ENCODE assay signal across 8 cellular contexts in the genomic region with DNA sequence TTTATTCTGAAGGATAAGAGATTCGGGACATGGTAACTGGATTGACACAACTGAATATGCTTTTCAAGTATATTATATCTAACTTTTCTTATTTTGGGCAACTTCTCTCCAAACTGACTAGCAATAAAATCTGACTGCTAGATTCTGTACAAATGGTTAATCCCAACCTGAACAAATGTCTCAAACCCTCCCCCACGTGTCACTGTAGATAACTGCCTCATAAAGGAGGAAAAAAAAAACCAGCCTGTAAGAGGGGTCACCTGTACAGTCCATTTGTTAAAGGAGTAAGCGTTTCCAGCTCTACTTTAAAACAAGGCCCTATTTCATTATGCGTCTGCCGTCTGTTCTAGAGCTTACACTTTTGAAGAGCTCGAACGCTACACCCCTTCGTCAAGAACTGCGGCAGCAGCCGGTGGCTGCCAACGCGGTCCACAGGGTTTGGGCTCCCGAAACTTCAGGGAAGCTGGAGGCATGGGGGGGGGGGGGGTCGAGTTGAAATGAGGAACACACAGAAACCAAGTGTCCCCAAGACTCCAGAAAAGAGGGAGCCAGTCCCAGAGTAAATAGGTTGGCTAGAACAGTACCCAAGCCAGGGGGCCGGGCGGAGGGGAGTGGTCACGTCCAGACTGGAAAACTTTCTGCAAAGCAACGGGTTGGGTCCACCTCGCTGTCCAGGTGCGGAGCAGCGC. TPM values are rescaled to one million over a fixed set of nuclear protein-coding genes. Genes with fewer than 3 reads are reported as not detected.
A peak's percentile ranks its signal among the peaks of the same experiment; 100 is the strongest.
DNase-seq lines count a peak whose midpoint lies in the region; ATAC-seq and TF ChIP-seq lines count a peak whose summit lies in the region.

No MANE protein-coding gene starts in this region.

- H3K4me1 ChIP-seq in CD8-positive, alpha-beta T cell (ENCODE audit: insufficient read depth, low read length), result peaks cover 46% of the 10 kb centered on the region
- H3K4me1 ChIP-seq in muscle layer of colon (ENCODE audit: insufficient read depth, low read length), result peaks cover 21% of the 10 kb centered on the region

- CTCF ChIA-PET in CD8-positive, alpha-beta T cell (lab: Charles Lee), result interaction anchor here (1.1 kb wide), 1 partner anchor 34 kb away, joined by 4 read pairs; no protein-coding TSS in a partner anchor
- CTCF ChIA-PET in RWPE1 (lab: Yijun Ruan, JAX), result interaction anchor here (0.7 kb wide), 1 partner anchor 214 kb away, joined by 8 read pairs; no protein-coding TSS in a partner anchor

- H3K36me3 Mint-ChIP-seq in CD8-positive, alpha-beta T cell, result peaks cover 11% of the 10 kb centered on the region
- H3K36me3 Mint-ChIP-seq in endothelial cell (ENCODE audit: low read depth, unreplicated experiment), result peaks cover 3% of the 10 kb centered on the region

- intact Hi-C loops in CD8-positive, alpha-beta T cell (cut with DNase I, micrococcal nuclease), result loop anchor here (1.0 to 10.0 kb wide), 13 partner anchors 181 to 1448 kb away; a partner anchor contains a TSS

- H3K4me3 ChIP-seq in CD8-positive, alpha-beta T cell (ENCODE audit: low read depth, low read length), result peak overlapping the region; percentile 91
- H3K4me3 ChIP-seq in muscle layer of colon (ENCODE audit: low read depth in 1 of 2, low read length in 2 of 2), result peak overlapping the region; percentile 95 to 96

- peak overlapping the region; percentile 89 for H3K27ac Mint-ChIP-seq in CD8-positive, alpha-beta T cell
- H3K27ac Mint-ChIP-seq in endothelial cell (ENCODE audit: unreplicated experiment), result peak overlapping the region; percentile 57

- no peaks in the 10 kb centered on the region for H3K27me3 Mint-ChIP-seq in CD8-positive, alpha-beta T cell (ENCODE audit: low read depth)
- peaks cover 4% of the 10 kb centered on the region for H3K27me3 Mint-ChIP-seq in endothelial cell (ENCODE audit: unreplicated experiment)

- no peaks in the 10 kb centered on the region for H3K9me3 Mint-ChIP-seq in CD8-positive, alpha-beta T cell
- H3K9me3 Mint-ChIP-seq in endothelial cell (ENCODE audit: unreplicated experiment), result no peaks in the 10 kb centered on the region

- peak overlapping the region; percentile 60 for H3K9ac ChIP-seq in muscle layer of colon (ENCODE audit: low read length)

- no peaks in the 10 kb centered on the region for H3K9me3 ChIP-seq in CD8-positive, alpha-beta T cell (ENCODE audit: low read length)
- H3K9me3 ChIP-seq in muscle layer of colon (ENCODE audit: low read length), result no peaks in the 10 kb centered on the region

- H3K4me1 Mint-ChIP-seq in CD8-positive, alpha-beta T cell (ENCODE audit: low read depth), result peaks cover 66% of the 10 kb centered on the region
- H3K4me1 Mint-ChIP-seq in endothelial cell (ENCODE audit: unreplicated experiment), result peaks cover 36% of the 10 kb centered on the region

- no peaks in the 10 kb centered on the region for H3K27me3 ChIP-seq in CD8-positive, alpha-beta T cell (ENCODE audit: insufficient read depth, low read length)
- H3K27me3 ChIP-seq in muscle layer of colon (ENCODE audit: control insufficient read depth in 1 of 2, insufficient read depth in 2 of 2, low read length in 2 of 2), result no peaks in the 10 kb centered on the region

- POLR2A ChIA-PET in CD8-positive, alpha-beta T cell (lab: Charles Lee), result interaction anchor here (1.0 to 2.5 kb wide), 7 partner anchors 12 to 395 kb away, joined by 3 to 17 read pairs (median 4); a partner anchor contains a TSS
- POLR2A ChIA-PET in RWPE1 (lab: Yijun Ruan, JAX; ENCODE audit: low non-redundant PET), result interaction anchor here (0.6 kb wide), 1 partner anchor 349 kb away, joined by 8 read pairs; no protein-coding TSS in a partner anchor

- no peaks in the 10 kb centered on the region for H3K36me3 ChIP-seq in CD8-positive, alpha-beta T cell (ENCODE audit: insufficient read depth, low read length)
- H3K36me3 ChIP-seq in muscle layer of colon (ENCODE audit: insufficient read depth, low read length), result no peaks in the 10 kb centered on the region

- H3K4me3 Mint-ChIP-seq in CD8-positive, alpha-beta T cell, result peak overlapping the region; percentile 80
- peak overlapping the region; percentile 92 for H3K4me3 Mint-ChIP-seq in endothelial cell (ENCODE audit: unreplicated experiment)

- DNase-seq in CD8-positive, alpha-beta T cell, result no peak
- no peak for DNase-seq in RWPE1 (ENCODE audit: low spot score)
- DNase-seq in endothelial cell (ENCODE audit: low spot score), result no peak
- no peak for DNase-seq in NCI-H1436 treated with DMSO at 0.1 percent for 48 hours (lab: John Stamatoyannopoulos, UW)
- DNase-seq in putamen (ENCODE audit: low spot score), result no peak

- ATAC-seq in CD8-positive, alpha-beta T cell, result peak; percentile 54
- ATAC-seq in GM19397 (IDR thresholded peaks at IDR 0.05; ENCODE audit: unreplicated experiment), result peak; percentile 57
- ATAC-seq in HG03378 (IDR thresholded peaks at IDR 0.05; ENCODE audit: unreplicated experiment), result peak; percentile 63

- H3K27ac ChIP-seq in CD8-positive, alpha-beta T cell (ENCODE audit: low read depth, low read length), result peak overlapping the region; percentile 95
- H3K27ac ChIP-seq in RWPE1 (peak overlapping the region; percentile 90), muscle layer of colon (ENCODE audit: low read depth, low read length) (peak overlapping the region; percentile 93)

- TF ChIP-seq CTCF in CD8-positive, alpha-beta T cell (IDR thresholded peaks at IDR 0.05), result no peak
- TF ChIP-seq CTCF in RWPE1 (conservative IDR thresholded peaks at IDR 0.05; ENCODE audit: low read depth) (no peak), endothelial cell (IDR thresholded peaks at IDR 0.05; ENCODE audit: unreplicated experiment) (no peak)

RNA-seq across cellular contexts. Expression of a gene that starts 0.5 kb away (rescaled TPM):
- total RNA-seq in CD8-positive, alpha-beta T cell, result 10 to 100 TPM; 45.7 to 46.8 TPM
- 26.7 TPM for total RNA-seq in endothelial cell (ENCODE audit: unreplicated experiment)

RNA-seq across cellular contexts. Expression of a gene that starts 0.6 kb away (rescaled TPM):
- 10 to 100 TPM; 13.1 to 16.4 TPM for total RNA-seq in CD8-positive, alpha-beta T cell
- 10.0 TPM for total RNA-seq in endothelial cell (ENCODE audit: unreplicated experiment)

RNA-seq across cellular contexts. Expression of a gene that starts 16.8 kb away (rescaled TPM):
- 1 to 10 TPM; 7.9 to 9.0 TPM for total RNA-seq in CD8-positive, alpha-beta T cell
- 114 TPM for total RNA-seq in endothelial cell (ENCODE audit: unreplicated experiment)

Comparison
In these comparisons a context has a peak if more than half of its experiments do, and no peak if none do; other contexts are left out.
1. RNA of a gene that starts 16.8 kb away (total RNA-seq): 114 TPM in endothelial cell (single experiment); 7.9 to 9.0 TPM in CD8-positive, alpha-beta T cell; every median in the first group is over 10 times any median in the second.
2. Peak in every context shown above with its lines, with median percentiles within 50 percentile points of each other: ATAC-seq and H3K27ac ChIP-seq.